ENCODE assay signal across 22 cellular contexts in genomic region chr20:20802328-20802727, GRCh38.
A peak's percentile ranks its signal among the peaks of the same experiment; 100 is the strongest.
DNase-seq lines count a peak whose midpoint lies in the region; ATAC-seq, FAIRE-seq and TF ChIP-seq lines count a peak whose summit lies in the region.
"Had no signal": no experiment of that assay in that cellular context is flagged by ENCODE, and none has a peak within 500 bp of the region (broad histone marks: within the 10 kb centered on the region; RNA-seq: fewer than 3 reads in every experiment).

No MANE protein-coding gene starts in this region.

- WGBS in GM23248 (ENCODE audit: low coverage in 1 of 2, low lambda C conversion rate in 2 of 2, missing lambda C conversion rate in 2 of 2), 2 experiments = 55 to 66% methylated on average over 3 of the region's 3 CpGs

- no peak for FAIRE-seq in urothelium cell line (lab: Jason Lieb, UNC)
- FAIRE-seq: D721Med, GM12891, GM18507, H1 had no signal

- H3K9me3 ChIP-seq in mucosa of descending colon (no peaks in the 10 kb centered on the region), GM23248 (ENCODE audit: low read depth) (no peaks in the 10 kb centered on the region), SJCRH30 (replicated peaks) (no peaks in the 10 kb centered on the region)
- H3K9me3 ChIP-seq: BE2C had no signal

- TF ChIP-seq CTCF in fibroblast of pulmonary artery (IDR thresholded peaks at IDR 0.05; ENCODE audit: low read length, missing control alignments) (no peak), mucosa of descending colon (IDR thresholded peaks at IDR 0.05) (no peak)

- H3K4me1 ChIP-seq in mucosa of descending colon (ENCODE audit: low read depth) = no peaks in the 10 kb centered on the region
- no peaks in the 10 kb centered on the region for H3K4me1 ChIP-seq in GM23248 (ENCODE audit: insufficient read depth)
- peaks cover 12% of the 10 kb centered on the region; the same call in 1 of the 2 replicates for H3K4me1 ChIP-seq in SJCRH30
- H3K4me1 ChIP-seq: BE2C had no signal

- in situ Hi-C loops in GM23248 (cut with MboI) = no loop called here

- H3K4me3 ChIP-seq in fibroblast of pulmonary artery (replicated peaks; ENCODE audit: low read depth, low read length) (no peak overlapping the region), mucosa of descending colon (no peak overlapping the region), GM23248 (no peak overlapping the region), SJCRH30 (no peak overlapping the region)

- H3K27me3 ChIP-seq in GM23248 (replicated peaks; ENCODE audit: insufficient read depth) (no peaks in the 10 kb centered on the region; the same call in 1 of the 2 replicates), SJCRH30 (no peaks in the 10 kb centered on the region)

- peak; percentile 25 for DNase-seq in Daoy (ENCODE audit: low read depth)
- DNase-seq in Kasumi-1 (lab: John Stamatoyannopoulos, UW) = peak; percentile 13 to 23
- peak; percentile 39 for DNase-seq in fibroblast of pulmonary artery (ENCODE audit: low read depth)
- no peak for DNase-seq in mucosa of descending colon
- DNase-seq in GM23248 = no peak
- DNase-seq in urothelium cell line (ENCODE audit: low spot score) = no peak
- DNase-seq in SJCRH30 = no peak
- DNase-seq: BE2C; CD8-positive, alpha-beta memory T cell; GF-D8; HFFc6; IMR-90; NCI-H1048; NCI-H1436 treated with DMSO at 0.1 percent for 48 hours; NCI-H2081; NCI-H748 treated with DMSO at 0.1 percent for 48 hours; OCI-M1; RPMI8226 had no signal

- H3K9me2 ChIP-seq in GM23248 (ENCODE audit: insufficient read depth) = no peaks in the 10 kb centered on the region

- no peaks in the 10 kb centered on the region for H3F3A ChIP-seq in GM23248 (ENCODE audit: insufficient read depth)

- H4K20me1 ChIP-seq in GM23248 (ENCODE audit: insufficient read depth) = no peaks in the 10 kb centered on the region

- H3K27ac ChIP-seq in GM23248 = no peak overlapping the region
- no peak overlapping the region for H3K27ac ChIP-seq in SJCRH30

- H3K79me2 ChIP-seq in GM23248 (ENCODE audit: insufficient read depth) = no peaks in the 10 kb centered on the region

- no peaks in the 10 kb centered on the region for H3K36me3 ChIP-seq in mucosa of descending colon (ENCODE audit: low read depth)
- H3K36me3 ChIP-seq in GM23248 (ENCODE audit: low read depth) = no peaks in the 10 kb centered on the region
- no peaks in the 10 kb centered on the region for H3K36me3 ChIP-seq in SJCRH30
- H3K36me3 ChIP-seq: BE2C had no signal

- H2AFZ ChIP-seq in GM23248 = no peak overlapping the region

- intact Hi-C loops in mucosa of descending colon (cut with DNase I, micrococcal nuclease) = no loop called here

- no peak overlapping the region for H3K4me2 ChIP-seq in GM23248 (ENCODE audit: unreplicated experiment)

- ATAC-seq in mucosa of descending colon = peak; percentile 70

- H3K9ac ChIP-seq in GM23248 = no peak overlapping the region

Comparison
In these comparisons a context has a peak if more than half of its experiments do, and no peak if none do; other contexts are left out.
1. DNase-seq: peak in Daoy (single experiment), Kasumi-1 (2 of 2) and fibroblast of pulmonary artery (single experiment); none in mucosa of descending colon (0 of 3), GM23248 (single experiment), urothelium cell line (single experiment) and SJCRH30 (0 of 2).